ENCODE assay signal across 27 cellular contexts in the genomic region with DNA sequence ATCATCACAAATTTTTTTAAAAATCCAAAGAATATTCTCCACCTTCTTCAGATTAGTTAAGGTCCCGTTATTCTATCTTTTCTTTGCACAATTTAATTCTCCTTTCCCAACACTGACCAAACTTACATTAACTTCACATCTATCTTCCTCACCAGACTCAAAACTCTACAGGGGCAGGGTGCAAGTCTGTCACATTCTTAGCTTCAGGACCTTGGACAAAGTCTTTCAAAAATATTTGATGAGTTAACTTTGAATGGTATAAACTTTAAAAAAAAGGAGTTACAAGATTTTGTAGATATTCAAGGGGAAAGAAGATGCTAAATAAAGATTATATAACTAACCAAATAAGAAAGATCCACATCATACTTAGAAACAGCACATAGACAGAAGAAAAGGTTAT.
"Had no signal": no experiment of that assay in that cellular context is flagged by ENCODE, and none has a peak within 500 bp of the region (broad histone marks: within the 10 kb centered on the region; RNA-seq: fewer than 3 reads in every experiment).

No MANE protein-coding gene starts in this region.

- H3K4me3 ChIP-seq: left ventricle myocardium inferior, lung, ovary, right atrium auricular region, right lobe of liver, smooth muscle cell, tibial nerve, uterus had no signal

- ATAC-seq: left colon; naive thymus-derived CD4-positive, alpha-beta T cell; natural killer cell treated with Interleukin-12 subunit alpha and Interleukin-12 subunit beta and Interleukin-15 and Interleukin-18, amount 100 ng/mL, for 72 hours; right lobe of liver; stimulated activated memory B cell treated with anti-CD40 and anti-IgM and Interleukin-4, amounts not matched to agents 10 μg/mL and 1 μg/mL and 100 μg/mL, for 72 hours; stimulated activated naive CD8-positive, alpha-beta T cell treated with anti-CD3 and anti-CD28 coated beads, Interleukin-15, amount 100 ng/mL, for 72 hours had no signal

- H3K9me3 ChIP-seq: left ventricle myocardium inferior, ovary, right atrium auricular region, right lobe of liver, tibial nerve, uterus had no signal

- H3K4me1 ChIP-seq: right atrium auricular region, right lobe of liver, uterus had no signal

- H3K27ac Mint-ChIP-seq: immature natural killer cell; mesothelial cell of epicardium; naive thymus-derived CD4-positive, alpha-beta T cell; natural killer cell treated with Interleukin-12 subunit alpha and Interleukin-12 subunit beta and Interleukin-15 and Interleukin-18, amount 100 ng/mL, for 72 hours; progenitor cell of endocrine pancreas; stimulated activated memory B cell treated with anti-CD40 and anti-IgM and Interleukin-4, amounts not matched to agents 10 μg/mL and 1 μg/mL and 100 μg/mL, for 72 hours; stimulated activated naive CD8-positive, alpha-beta T cell treated with anti-CD3 and anti-CD28 coated beads, Interleukin-15, amount 100 ng/mL, for 72 hours; type B pancreatic cell had no signal

- H3K4me2 ChIP-seq: smooth muscle cell had no signal

- FAIRE-seq: islet of Langerhans, kidney had no signal

- H3K4me3 Mint-ChIP-seq: immature natural killer cell; mesothelial cell of epicardium; naive thymus-derived CD4-positive, alpha-beta T cell; natural killer cell treated with Interleukin-12 subunit alpha and Interleukin-12 subunit beta and Interleukin-15 and Interleukin-18, amount 100 ng/mL, for 72 hours; stimulated activated memory B cell treated with anti-CD40 and anti-IgM and Interleukin-4, amounts not matched to agents 10 μg/mL and 1 μg/mL and 100 μg/mL, for 72 hours; stimulated activated naive CD8-positive, alpha-beta T cell treated with anti-CD3 and anti-CD28 coated beads, Interleukin-15, amount 100 ng/mL, for 72 hours; type B pancreatic cell had no signal

- H3K27me3 ChIP-seq: ovary, right atrium auricular region, right lobe of liver, tibial nerve, uterus had no signal

- H3K36me3 Mint-ChIP-seq: natural killer cell treated with Interleukin-12 subunit alpha and Interleukin-12 subunit beta and Interleukin-15 and Interleukin-18, amount 100 ng/mL, for 72 hours; type B pancreatic cell had no signal

- H3K4me1 Mint-ChIP-seq: immature natural killer cell; mesothelial cell of epicardium; stimulated activated memory B cell treated with anti-CD40 and anti-IgM and Interleukin-4, amounts not matched to agents 10 μg/mL and 1 μg/mL and 100 μg/mL, for 72 hours had no signal

- H3K36me3 ChIP-seq: ovary, right lobe of liver, uterus had no signal

- H3K27me3 Mint-ChIP-seq: naive thymus-derived CD4-positive, alpha-beta T cell; natural killer cell treated with Interleukin-12 subunit alpha and Interleukin-12 subunit beta and Interleukin-15 and Interleukin-18, amount 100 ng/mL, for 72 hours; progenitor cell of endocrine pancreas; stimulated activated memory B cell treated with anti-CD40 and anti-IgM and Interleukin-4, amounts not matched to agents 10 μg/mL and 1 μg/mL and 100 μg/mL, for 72 hours; stimulated activated naive CD8-positive, alpha-beta T cell treated with anti-CD3 and anti-CD28 coated beads, Interleukin-15, amount 100 ng/mL, for 72 hours; type B pancreatic cell had no signal

- DNase-seq: hypothalamus; immature natural killer cell; kidney; left colon; left ventricle myocardium inferior; mesendoderm; naive thymus-derived CD4-positive, alpha-beta T cell; ovary; right lobe of liver; stimulated activated CD4-positive, alpha-beta T cell treated with anti-CD3 and anti-CD28 coated beads, Interleukin-1b, Interleukin-23, amount 100 ng/mL, for 48 hours; stimulated activated CD4-positive, alpha-beta T cell treated with anti-CD3 and anti-CD28 coated beads, Interleukin-2, amount 100 ng/mL, for 48 hours; stimulated activated CD4-positive, alpha-beta T cell treated with anti-CD3 and anti-CD28 coated beads, Interleukin-4, amount 100 ng/mL, for 4 hours; stimulated activated CD8-positive, alpha-beta memory T cell treated with anti-CD3 and anti-CD28 coated beads, Interleukin-4, amount 100 ng/mL, for 48 hours; stimulated activated naive CD4-positive, alpha-beta T cell treated with Interleukin-2 at 50 U/mL for 16 hours; stimulated activated naive CD8-positive, alpha-beta T cell treated with anti-CD3 and anti-CD28 coated beads, Interleukin-15, amount 100 ng/mL, for 72 hours; substantia nigra; uterus had no signal

- H3K27ac ChIP-seq: left ventricle myocardium inferior, ovary, right atrium auricular region, right lobe of liver, tibial nerve, uterus had no signal

- H3K9me3 Mint-ChIP-seq: mesothelial cell of epicardium; natural killer cell treated with Interleukin-12 subunit alpha and Interleukin-12 subunit beta and Interleukin-15 and Interleukin-18, amount 100 ng/mL, for 72 hours; stimulated activated memory B cell treated with anti-CD40 and anti-IgM and Interleukin-4, amounts not matched to agents 10 μg/mL and 1 μg/mL and 100 μg/mL, for 72 hours; stimulated activated naive CD8-positive, alpha-beta T cell treated with anti-CD3 and anti-CD28 coated beads, Interleukin-15, amount 100 ng/mL, for 72 hours; type B pancreatic cell had no signal
